In the genomic region with DNA sequence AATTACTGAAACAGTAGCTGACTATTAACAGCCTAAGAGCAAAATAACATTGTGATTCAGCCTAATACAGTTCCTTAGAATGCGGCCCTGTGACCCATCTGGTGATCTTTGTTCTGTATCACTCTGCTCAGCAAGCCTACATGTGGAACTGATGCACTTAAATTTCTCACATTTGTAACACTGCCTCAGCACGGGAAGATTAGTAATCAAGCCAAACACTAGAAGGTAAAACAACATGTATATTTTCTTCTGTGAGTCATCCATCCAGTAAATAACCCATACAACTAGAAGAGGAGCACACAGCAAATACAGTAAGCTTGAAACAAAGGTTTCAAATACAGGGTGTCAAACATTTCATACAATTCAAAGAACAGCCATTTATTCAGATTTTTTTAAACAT, we compare ENCODE assay signal across 21 cellular contexts.
DNase-seq lines count a peak whose midpoint lies in the region; ATAC-seq, FAIRE-seq and TF ChIP-seq lines count a peak whose summit lies in the region.
"Had no signal": no experiment of that assay in that cellular context is flagged by ENCODE, and none has a peak within 500 bp of the region (broad histone marks: within the 10 kb centered on the region; RNA-seq: fewer than 3 reads in every experiment).

No MANE protein-coding gene starts in this region.

- DNase-seq in BJ (ENCODE audit: low read depth) (peak; percentile 6), M059J (ENCODE audit: low read depth) (peak; percentile 63), H1 (ENCODE audit: low read depth in 1 of 2, low spot score in 2 of 2) (no peak), iris pigment epithelial cell (ENCODE audit: low read depth) (peak; percentile 29)
- no peak for DNase-seq in CD4-positive, alpha-beta memory T cell
- no peak for DNase-seq in activated CD8-positive, alpha-beta memory T cell treated with anti-CD3 and anti-CD28 coated beads, Interleukin-2, amount 10 ng/mL, durations not matched to agents 7 days and 5 days
- DNase-seq: activated T-cell treated with anti-CD3 and anti-CD28 coated beads, Interleukin-2, amount 50 U/mL, for 24 hours; body of pancreas; left lung; NCI-H1105; NCI-H2107; NCI-H69; occipital lobe; sigmoid colon; SK-N-SH; stimulated activated CD4-positive, alpha-beta T cell treated with anti-CD3 and anti-CD28 coated beads, Interleukin-2, amount 100 ng/mL, for 24 hours; uterus had no signal

- no peak overlapping the region for H3K4me3 Mint-ChIP-seq in CD4-positive, alpha-beta memory T cell
- H3K4me3 Mint-ChIP-seq in activated CD8-positive, alpha-beta memory T cell treated with anti-CD3 and anti-CD28 coated beads, Interleukin-2, amount 10 ng/mL, durations not matched to agents 7 days and 5 days: no peak overlapping the region
- H3K4me3 Mint-ChIP-seq: activated naive CD4-positive, alpha-beta T cell treated with anti-CD3 and anti-CD28 coated beads, Interleukin-2, amount 50 U/mL, for 24 hours; activated T-cell treated with anti-CD3 and anti-CD28 coated beads, Interleukin-2, amount 50 U/mL, for 24 hours had no signal

- no peaks in the 10 kb centered on the region for H3K23me2 ChIP-seq in H1 (ENCODE audit: low read depth, low read length)

- no peak for TF ChIP-seq POLR2A in H1 (IDR thresholded peaks at IDR 0.05; ENCODE audit: control extremely low read depth in 1 of 2, low read depth in 2 of 2, low read length in 2 of 2)

- H4K91ac ChIP-seq in H1 (replicated peaks; ENCODE audit: insufficient read length, low read length): no peak overlapping the region

- TF ChIP-seq EP300 in H1 (IDR thresholded peaks at IDR 0.05; ENCODE audit: borderline replicate concordance in 1 of 2, low read depth in 2 of 2, low read length in 2 of 2): no peak

- no peak overlapping the region for H4K8ac ChIP-seq in H1 (ENCODE audit: extremely low read depth, insufficient read depth, low read length)

- WGBS in H1 (ENCODE audit: extremely low coverage in 1 of 2, insufficient coverage in 1 of 2, insufficient read length in 1 of 2, insufficient replicate concordance in 2 of 2, low coverage in 1 of 2, low lambda C conversion rate in 2 of 2, missing lambda C conversion rate in 1 of 2), 2 experiments: 88% methylated on average over 2 of the region's 2 CpGs; no CpG with 5 or more reads in 1 of the 2 experiments

- no peaks in the 10 kb centered on the region for H3K4me1 Mint-ChIP-seq in CD4-positive, alpha-beta memory T cell
- no peaks in the 10 kb centered on the region for H3K4me1 Mint-ChIP-seq in activated CD8-positive, alpha-beta memory T cell treated with anti-CD3 and anti-CD28 coated beads, Interleukin-2, amount 10 ng/mL, durations not matched to agents 7 days and 5 days

- FAIRE-seq in H1 (lab: Jason Lieb, UNC): peak; percentile 7
- FAIRE-seq: frontal cortex had no signal

- H2BK120ac ChIP-seq in H1 (replicated peaks; ENCODE audit: low read depth, low read length): no peak overlapping the region

- no peaks in the 10 kb centered on the region for H4K20me1 ChIP-seq in H1 (replicated peaks in 1 of 2; ENCODE audit: control insufficient read depth in 1 of 2, insufficient read depth in 2 of 2, low read length in 2 of 2)

- H3K27ac Mint-ChIP-seq in CD4-positive, alpha-beta memory T cell: no peak overlapping the region
- H3K27ac Mint-ChIP-seq in activated CD8-positive, alpha-beta memory T cell treated with anti-CD3 and anti-CD28 coated beads, Interleukin-2, amount 10 ng/mL, durations not matched to agents 7 days and 5 days: no peak overlapping the region
- H3K27ac Mint-ChIP-seq: activated naive CD4-positive, alpha-beta T cell treated with anti-CD3 and anti-CD28 coated beads, Interleukin-2, amount 50 U/mL, for 24 hours; activated T-cell treated with anti-CD3 and anti-CD28 coated beads, Interleukin-2, amount 50 U/mL, for 24 hours had no signal

- no peak overlapping the region for H2BK5ac ChIP-seq in H1 (ENCODE audit: low read depth, low read length)

- ATAC-seq in GM18861 (IDR thresholded peaks at IDR 0.05; ENCODE audit: unreplicated experiment): no peak
- ATAC-seq in HG02763 (IDR thresholded peaks at IDR 0.05; ENCODE audit: unreplicated experiment): no peak
- ATAC-seq in activated CD8-positive, alpha-beta memory T cell treated with anti-CD3 and anti-CD28 coated beads, Interleukin-2, amount 10 ng/mL, durations not matched to agents 7 days and 5 days: no peak
- ATAC-seq: left lung had no signal

- no peaks in the 10 kb centered on the region; a peak in 1 of 4 replicates for H3K9me3 ChIP-seq in H1 (ENCODE audit: insufficient read depth in 2 of 2, low read depth in 1 of 2, low read length in 1 of 2)
- H3K9me3 ChIP-seq in CD4-positive, alpha-beta memory T cell (ENCODE audit: control insufficient read depth in 1 of 2, low read length in 2 of 2): no peaks in the 10 kb centered on the region
- H3K9me3 ChIP-seq: body of pancreas, uterus had no signal

- no peak overlapping the region for H3K56ac ChIP-seq in H1 (replicated peaks; ENCODE audit: insufficient read length, low read depth, low read length)

- H3K23ac ChIP-seq in H1 (ENCODE audit: insufficient read length): no peak overlapping the region

- intact Hi-C loops in CD4-positive, alpha-beta memory T cell (cut with micrococcal nuclease): no loop called here

- H2AFZ ChIP-seq in H1 (ENCODE audit: low read length): no peak overlapping the region; the same call in 1 of the 2 replicates

- H3K4me1 ChIP-seq in H1 (replicated peaks in 1 of 4; ENCODE audit: control insufficient read depth in 3 of 4, insufficient read depth in 4 of 4, low read length in 3 of 4): peaks cover 0 to 3% (median 0%) of the 10 kb centered on the region in 4 experiments; a peak in 2 of 7 replicates
- no peaks in the 10 kb centered on the region for H3K4me1 ChIP-seq in CD4-positive, alpha-beta memory T cell (ENCODE audit: insufficient read depth, low read length)
- H3K4me1 ChIP-seq: body of pancreas, left lung, sigmoid colon, uterus had no signal

- no peak overlapping the region for H4K5ac ChIP-seq in H1 (ENCODE audit: insufficient read length, low read depth, low read length)

- peaks cover 0 to 25% (median 11%) of the 10 kb centered on the region in 8 donors for H3K9me3 Mint-ChIP-seq in CD4-positive, alpha-beta memory T cell
- H3K9me3 Mint-ChIP-seq in activated CD8-positive, alpha-beta memory T cell treated with anti-CD3 and anti-CD28 coated beads, Interleukin-2, amount 10 ng/mL, durations not matched to agents 7 days and 5 days (ENCODE audit: low read depth): peaks cover 2% of the 10 kb centered on the region

- POLR2A ChIA-PET in BJ (lab: Charles Lee): no interaction called here
- POLR2A ChIA-PET in H1 (lab: Charles Lee; ENCODE audit: partially characterized antibody): no interaction called here
- POLR2A ChIA-PET in CD4-positive, alpha-beta memory T cell (lab: Charles Lee; ENCODE audit: partially characterized antibody): no interaction called here

- CTCF ChIA-PET in BJ (lab: Yijun Ruan, JAX) (no interaction called here), H1 (lab: Charles Lee; ENCODE audit: partially characterized antibody) (no interaction called here)
- CTCF ChIA-PET in CD4-positive, alpha-beta memory T cell (lab: Charles Lee; ENCODE audit: partially characterized antibody): no interaction called here
- CTCF ChIA-PET in activated CD8-positive, alpha-beta memory T cell treated with anti-CD3 and anti-CD28 coated beads, Interleukin-2, amount 10 ng/mL, durations not matched to agents 7 days and 5 days (lab: Charles Lee): no interaction called here

- no peaks in the 10 kb centered on the region for H3K79me2 ChIP-seq in H1 (ENCODE audit: control insufficient read depth in 1 of 2, insufficient read depth in 2 of 2, low read length in 2 of 2)

- H3K36me3 ChIP-seq in BJ (ENCODE audit: control insufficient read depth, insufficient read depth, low read length): no peaks in the 10 kb centered on the region
- no peaks in the 10 kb centered on the region; a peak in 1 of 8 replicates for H3K36me3 ChIP-seq in H1 (ENCODE audit: control insufficient read depth in 2 of 4, insufficient read depth in 4 of 4, low read length in 3 of 4)
- no peaks in the 10 kb centered on the region for H3K36me3 ChIP-seq in CD4-positive, alpha-beta memory T cell (ENCODE audit: insufficient read depth, low read length)
- H3K36me3 ChIP-seq: left lung, sigmoid colon, uterus had no signal

- H3K4me2 ChIP-seq in H1 (ENCODE audit: insufficient read depth in 1 of 2, low read depth in 2 of 2, low read length in 2 of 2): no peak overlapping the region
- H3K4me2 ChIP-seq: SK-N-SH had no signal

- H3K79me1 ChIP-seq in H1 (ENCODE audit: low read depth, low read length): no peaks in the 10 kb centered on the region

- H2BK15ac ChIP-seq in H1 (ENCODE audit: low read length): no peak overlapping the region

- no peak for TF ChIP-seq RAD21 in H1 (IDR thresholded peaks at IDR 0.05 in 1 of 2, conservative IDR thresholded peaks at IDR 0.05 in 1 of 2; ENCODE audit: low read depth in 2 of 2, low read length in 2 of 2)

- TF ChIP-seq CTCF in BJ (IDR thresholded peaks at IDR 0.05; ENCODE audit: insufficient read depth, low read depth, low read length): no peak
- no peak for TF ChIP-seq CTCF in H1 (IDR thresholded peaks at IDR 0.05; ENCODE audit: control extremely low read depth in 1 of 3, insufficient read depth in 1 of 3, low read depth in 1 of 3, low read length in 3 of 3)

- no peak overlapping the region for H3K14ac ChIP-seq in H1 (ENCODE audit: insufficient read length)

- no peak overlapping the region for H2AK5ac ChIP-seq in H1 (ENCODE audit: low read depth, low read length)

- peaks cover 0 to 3% of the 10 kb centered on the region in 2 donors for H3K27me3 Mint-ChIP-seq in CD4-positive, alpha-beta memory T cell
- H3K27me3 Mint-ChIP-seq in activated CD8-positive, alpha-beta memory T cell treated with anti-CD3 and anti-CD28 coated beads, Interleukin-2, amount 10 ng/mL, durations not matched to agents 7 days and 5 days: no peaks in the 10 kb centered on the region
- H3K27me3 Mint-ChIP-seq: activated T-cell treated with anti-CD3 and anti-CD28 coated beads, Interleukin-2, amount 50 U/mL, for 24 hours had no signal

- H2BK20ac ChIP-seq in H1 (ENCODE audit: low read length): no peak overlapping the region

- H3K36me3 Mint-ChIP-seq in CD4-positive, alpha-beta memory T cell: no peaks in the 10 kb centered on the region
- H3K36me3 Mint-ChIP-seq in activated CD8-positive, alpha-beta memory T cell treated with anti-CD3 and anti-CD28 coated beads, Interleukin-2, amount 10 ng/mL, durations not matched to agents 7 days and 5 days: no peaks in the 10 kb centered on the region

- H3K9ac ChIP-seq in H1 (replicated peaks in 1 of 4; ENCODE audit: extremely low read depth in 1 of 4, low read depth in 3 of 4, low read length in 3 of 4): no peak overlapping the region
- H3K9ac ChIP-seq: SK-N-SH had no signal

- H3K27me3 ChIP-seq in BJ (ENCODE audit: control insufficient read depth, insufficient read depth, low read length) (no peaks in the 10 kb centered on the region), H1 (replicated peaks in 1 of 4; ENCODE audit: control insufficient read depth in 3 of 4, extremely low read depth in 1 of 4, insufficient read depth in 3 of 4, low read length in 3 of 4) (no peaks in the 10 kb centered on the region)
- no peaks in the 10 kb centered on the region for H3K27me3 ChIP-seq in CD4-positive, alpha-beta memory T cell (ENCODE audit: insufficient read depth, low read length)
- H3K27me3 ChIP-seq: body of pancreas, left lung, sigmoid colon, uterus had no signal

- H3K4ac ChIP-seq in H1 (replicated peaks; ENCODE audit: insufficient read length, low read depth, low read length): no peak overlapping the region

- no peak overlapping the region for H3K4me3 ChIP-seq in BJ (ENCODE audit: low read depth, low read length)
- no peak overlapping the region for H3K4me3 ChIP-seq in H1 (ENCODE audit: extremely low read depth in 1 of 4, insufficient read depth in 2 of 4, low read depth in 3 of 4, low read length in 4 of 4)
- H3K4me3 ChIP-seq in CD4-positive, alpha-beta memory T cell (ENCODE audit: low read length in 2 of 2): no peak overlapping the region
- H3K4me3 ChIP-seq: body of pancreas, left lung, sigmoid colon, uterus had no signal

- no peak overlapping the region for H3K27ac ChIP-seq in H1 (ENCODE audit: low read depth, low read length)
- H3K27ac ChIP-seq in CD4-positive, alpha-beta memory T cell (ENCODE audit: low read depth, low read length): no peak overlapping the region
- H3K27ac ChIP-seq: left lung, sigmoid colon, uterus had no signal

- H2BK12ac ChIP-seq in H1 (ENCODE audit: low read depth, low read length): no peak overlapping the region

- H3K18ac ChIP-seq in H1 (ENCODE audit: extremely low read depth, low read length): no peak overlapping the region

Comparison
In these comparisons a context has a peak if more than half of its experiments do, and no peak if none do; other contexts are left out.
1. DNase-seq: peak in BJ (single experiment), M059J (single experiment) and iris pigment epithelial cell (single experiment); none in H1 (0 of 2), CD4-positive, alpha-beta memory T cell (0 of 5) and activated CD8-positive, alpha-beta memory T cell treated with anti-CD3 and anti-CD28 coated beads, Interleukin-2, amount 10 ng/mL, durations not matched to agents 7 days and 5 days (single experiment).